11 cellular contexts compared by ENCODE assay signal in the genomic region with DNA sequence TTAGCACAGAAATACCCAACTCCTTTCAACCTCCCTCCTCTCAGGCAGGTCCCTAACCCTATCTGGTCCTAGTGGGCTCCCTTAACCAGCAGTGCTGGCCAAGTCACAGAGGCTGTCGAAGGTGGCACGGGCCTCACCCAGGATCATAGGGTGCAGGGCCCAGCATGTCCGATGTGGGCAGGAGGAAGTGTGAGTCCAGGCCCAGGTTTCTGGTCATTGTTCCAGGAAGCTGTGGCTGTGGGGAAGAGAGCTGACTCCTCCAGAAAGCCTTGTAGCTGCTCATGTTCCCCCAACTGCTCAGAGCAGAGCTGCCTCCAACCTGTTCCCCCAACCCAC. TPM values are rescaled to one million over a fixed set of nuclear protein-coding genes. Genes with fewer than 3 reads are reported as not detected.
DNase-seq lines count a peak whose midpoint lies in the region; ATAC-seq and TF ChIP-seq lines count a peak whose summit lies in the region.
"Had no signal": no experiment of that assay in that cellular context is flagged by ENCODE, and none has a peak within 500 bp of the region (broad histone marks: within the 10 kb centered on the region; RNA-seq: fewer than 3 reads in every experiment).

No MANE protein-coding gene starts in this region.

- CTCF ChIA-PET in RWPE1 (lab: Yijun Ruan, JAX), result no interaction called here

- H3K4me3 ChIP-seq in esophagus muscularis mucosa, result no peak overlapping the region
- H3K4me3 ChIP-seq in osteoblast (ENCODE audit: insufficient read depth, low read length), result no peak overlapping the region

- no peaks in the 10 kb centered on the region for H3K27me3 Mint-ChIP-seq in chondrocyte (ENCODE audit: low read depth)

- H3K27ac Mint-ChIP-seq in chondrocyte (ENCODE audit: unreplicated experiment), result no peak overlapping the region

- WGBS in esophagus muscularis mucosa, result 43% methylated on average over 2 of the region's 3 CpGs

- H2AFZ ChIP-seq in osteoblast (ENCODE audit: low read length), result no peak overlapping the region

- H3K27ac ChIP-seq in C4-2B, result peak overlapping the region; percentile 64; the same call in 1 of the 2 replicates
- H3K27ac ChIP-seq in RWPE1, result peak overlapping the region; percentile 58
- H3K27ac ChIP-seq in esophagus muscularis mucosa (replicated peaks in 1 of 4), result peak overlapping the region; percentile 28 to 57 (median 50)
- H3K27ac ChIP-seq in osteoblast (ENCODE audit: low read depth, low read length), result no peak overlapping the region

- DNase-seq in RWPE1 (ENCODE audit: low spot score), result no peak
- DNase-seq in esophagus muscularis mucosa (ENCODE audit: extremely low spot score), result no peak
- DNase-seq in osteoblast (ENCODE audit: insufficient read length, low spot score, missing footprints), result peak; percentile 71
- DNase-seq in chondrocyte (ENCODE audit: low spot score), result no peak
- DNase-seq in D341Med (ENCODE audit: low spot score), result no peak
- DNase-seq: activated CD4-positive, CD25-positive, alpha-beta regulatory T cell treated with anti-CD3 and anti-CD28 coated beads, Interleukin-2, amount 50 U/mL, for 72 hours; amygdala; NCI-H187 treated with DMSO at 0.1 percent for 48 hours had no signal

- intact Hi-C loops in esophagus muscularis mucosa (cut with DNase I), result no loop called here

- no peaks in the 10 kb centered on the region for H3K9me3 Mint-ChIP-seq in chondrocyte (ENCODE audit: low read depth)

- TF ChIP-seq CTCF in C4-2B (conservative IDR thresholded peaks at IDR 0.05), result no peak
- TF ChIP-seq CTCF in RWPE1 (conservative IDR thresholded peaks at IDR 0.05; ENCODE audit: low read depth), result no peak
- no peak for TF ChIP-seq CTCF in esophagus muscularis mucosa (IDR thresholded peaks at IDR 0.05)
- no peak for TF ChIP-seq CTCF in osteoblast (IDR thresholded peaks at IDR 0.05; ENCODE audit: extremely low read depth, low read depth, low read length)
- TF ChIP-seq CTCF in chondrocyte (IDR thresholded peaks at IDR 0.05), result no peak

- POLR2A ChIA-PET in RWPE1 (lab: Yijun Ruan, JAX; ENCODE audit: low non-redundant PET), result no interaction called here

- no peak overlapping the region for H3K4me3 Mint-ChIP-seq in chondrocyte (ENCODE audit: unreplicated experiment)

- H3K27me3 ChIP-seq in esophagus muscularis mucosa (no peaks in the 10 kb centered on the region), osteoblast (ENCODE audit: insufficient read depth, low read length) (no peaks in the 10 kb centered on the region)

- H3K4me2 ChIP-seq in osteoblast (ENCODE audit: insufficient read depth, low read length), result no peak overlapping the region

- H3K36me3 ChIP-seq in esophagus muscularis mucosa (peaks cover 25 to 56% (median 47%) of the 10 kb centered on the region in 4 donors), osteoblast (ENCODE audit: insufficient read depth, low read length) (peaks cover 24% of the 10 kb centered on the region)

- H3K4me1 ChIP-seq in esophagus muscularis mucosa, result peaks cover 14 to 41% (median 29%) of the 10 kb centered on the region in 4 donors
- no peaks in the 10 kb centered on the region for H3K4me1 ChIP-seq in osteoblast (ENCODE audit: insufficient read depth, low read length)

- no peaks in the 10 kb centered on the region for H3K9me3 ChIP-seq in esophagus muscularis mucosa
- no peaks in the 10 kb centered on the region for H3K9me3 ChIP-seq in osteoblast (ENCODE audit: low read depth, low read length)

- no peaks in the 10 kb centered on the region for H3K79me2 ChIP-seq in osteoblast (ENCODE audit: insufficient read depth, low read length)

- peaks cover 13% of the 10 kb centered on the region for H3K36me3 Mint-ChIP-seq in chondrocyte (ENCODE audit: low read depth)

- no peak for TF ChIP-seq EP300 in esophagus muscularis mucosa (IDR thresholded peaks at IDR 0.05)

- ATAC-seq in HG03097 (IDR thresholded peaks at IDR 0.05; ENCODE audit: low FRiP score, unreplicated experiment) (no peak), HG03378 (IDR thresholded peaks at IDR 0.05; ENCODE audit: unreplicated experiment) (no peak)

- TF ChIP-seq POLR2A in esophagus muscularis mucosa (IDR thresholded peaks at IDR 0.05; ENCODE audit: low read depth), result no peak

- peaks cover 2% of the 10 kb centered on the region for H4K20me1 ChIP-seq in osteoblast (ENCODE audit: insufficient read depth, low read length)

- no peaks in the 10 kb centered on the region for H3K4me1 Mint-ChIP-seq in chondrocyte (ENCODE audit: low read depth)

RNA-seq across cellular contexts. Expression of gene CCDC17, which starts 2.4 kb away (rescaled TPM):
- total RNA-seq in esophagus muscularis mucosa, result 1 to 10 TPM in 1 of 4 donors, under 1 TPM in 3; 0.66 to 1.0 (median 0.90) TPM
- 0.72 and 1.5 TPM in 2 replicates for total RNA-seq in osteoblast
- 0.90 to 2.8 TPM (median 0.90 TPM) in 3 replicates for total RNA-seq in chondrocyte

RNA-seq across cellular contexts. Expression of gene NASP, which starts 37.6 kb away (rescaled TPM):
- total RNA-seq in esophagus muscularis mucosa, result 10 to 100 TPM; 51.4 to 60.6 (median 53.5) TPM
- total RNA-seq in osteoblast, result 25.9 and 27.5 TPM in 2 replicates
- 38.9 to 76.9 TPM (median 42.3 TPM) in 3 replicates for total RNA-seq in chondrocyte
